Comparison of ENCODE assay signal across 10 cellular contexts in genomic region chr2:84807063-84807485, GRCh38.
DNase-seq lines count a peak whose midpoint lies in the region; ATAC-seq and TF ChIP-seq lines count a peak whose summit lies in the region.
"Had no signal": no experiment of that assay in that cellular context is flagged by ENCODE, and none has a peak within 500 bp of the region (broad histone marks: within the 10 kb centered on the region; RNA-seq: fewer than 3 reads in every experiment).

No MANE protein-coding gene starts in this region.

- no peaks in the 10 kb centered on the region for H3K36me3 ChIP-seq in lung (ENCODE audit: control insufficient read depth in 2 of 2, insufficient read depth in 2 of 2, low read length in 2 of 2)

- ATAC-seq in lung (ENCODE audit: insufficient read depth, low FRiP score) = peak; percentile 75

- H3K27me3 ChIP-seq in lung (ENCODE audit: control insufficient read depth, insufficient read depth) = no peaks in the 10 kb centered on the region

- WGBS in lung, 2 donors = 13 to 18% methylated on average over 4 of the region's 4 CpGs

- no peak overlapping the region for H3K4me3 ChIP-seq in AG09309 (ENCODE audit: control insufficient read depth, low read depth, low read length)
- H3K4me3 ChIP-seq in astrocyte of the cerebellum (ENCODE audit: low read depth, low read length) = no peak overlapping the region
- H3K4me3 ChIP-seq in lung = no peak overlapping the region

- H3K4me1 ChIP-seq in lung (ENCODE audit: control insufficient read depth in 2 of 2, insufficient read depth in 2 of 2, low read length in 2 of 2) = peaks cover 0 to 4% of the 10 kb centered on the region in 2 donors

- H3K27ac ChIP-seq in lung (ENCODE audit: low read depth in 1 of 2, low read length in 1 of 2) = peak overlapping the region in 1 of 2 donors; percentile 70
- H3K27ac ChIP-seq: HL-60 had no signal

- TF ChIP-seq POLR2A in erythroblast (IDR thresholded peaks at IDR 0.05; ENCODE audit: low read length) = no peak

- peaks cover 0 to 1% of the 10 kb centered on the region in 2 donors for H3K9me3 ChIP-seq in lung (ENCODE audit: control insufficient read depth in 2 of 2, insufficient read depth in 1 of 2, low read length in 1 of 2)

- in situ Hi-C loops in astrocyte of the cerebellum (cut with HindIII; ENCODE audit: low sequenced_read_pairs) = no loop called here

- peak; percentile 93 for DNase-seq in AG09309 (ENCODE audit: low read depth)
- DNase-seq in HT1080 (ENCODE audit: low read depth) = peak; percentile 95
- DNase-seq in astrocyte of the cerebellum (ENCODE audit: low read depth) = peak; percentile 99
- DNase-seq in lung (ENCODE audit: low spot score) = peak; percentile 81
- DNase-seq in KG1 (lab: John Stamatoyannopoulos, UW) = no peak
- no peak for DNase-seq in GM20000 (ENCODE audit: low spot score)
- no peak for DNase-seq in erythroblast (lab: John Stamatoyannopoulos, UW)
- no peak for DNase-seq in activated naive CD4-positive, alpha-beta T cell (lab: John Stamatoyannopoulos, UW)
- DNase-seq: effector memory CD4-positive, alpha-beta T cell had no signal

- TF ChIP-seq CTCF in AG09309 (IDR thresholded peaks at IDR 0.05; ENCODE audit: control insufficient read depth, insufficient read depth, low read depth, low read length, missing control alignments) (no peak), astrocyte of the cerebellum (IDR thresholded peaks at IDR 0.05; ENCODE audit: low read depth, low read length, missing control alignments) (no peak), lung (IDR thresholded peaks at IDR 0.05; ENCODE audit: control extremely low read depth, extremely low read depth) (no peak), GM20000 (IDR thresholded peaks at IDR 0.05; ENCODE audit: extremely low read depth, missing control alignments) (no peak)

Comparison
In these comparisons a context has a peak if more than half of its experiments do, and no peak if none do; other contexts are left out.
1. DNase-seq: peak in AG09309 (single experiment), HT1080 (single experiment), astrocyte of the cerebellum (single experiment) and lung (single experiment); none in KG1 (single experiment), GM20000 (single experiment), erythroblast (0 of 2) and activated naive CD4-positive, alpha-beta T cell (0 of 4).